8 cellular contexts compared by ENCODE assay signal in the genomic region with DNA sequence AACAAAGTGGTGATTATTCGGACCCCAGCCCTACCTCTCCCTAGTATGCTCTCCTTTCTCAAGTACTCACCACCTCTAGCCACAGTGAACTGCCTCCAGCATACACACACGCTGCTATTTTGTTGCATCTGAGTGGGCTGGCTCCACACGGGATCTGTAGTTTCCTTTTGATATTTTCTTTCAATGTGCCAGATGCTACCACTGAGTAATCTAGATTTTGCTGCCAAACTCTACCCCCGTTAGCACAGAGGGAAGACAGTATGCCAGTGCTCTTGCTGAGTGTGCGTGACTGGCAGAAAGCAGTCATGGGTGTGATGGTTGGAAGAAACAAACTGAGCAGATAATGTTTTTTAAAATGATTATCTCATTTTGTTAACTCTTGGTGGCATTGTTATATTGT. TPM values are rescaled to one million over a fixed set of nuclear protein-coding genes. Genes with fewer than 3 reads are reported as not detected.
DNase-seq lines count a peak whose midpoint lies in the region; ATAC-seq and TF ChIP-seq lines count a peak whose summit lies in the region.

No MANE protein-coding gene starts in this region.

- H3K4me3 ChIP-seq in DOHH2 (ENCODE audit: low read length) (no peak overlapping the region), Panc1 (ENCODE audit: low read depth in 2 of 2, low read length in 2 of 2) (peak overlapping the region in 1 of 2 experiments; percentile 19; a peak in 1 of 4 replicates), body of pancreas (no peak overlapping the region)

- in situ Hi-C loops in Panc1 (cut with HindIII; ENCODE audit: low pct_unique_long_range_greater_than_20kb, low sequenced_read_pairs): no loop called here

- no peaks in the 10 kb centered on the region for H3K27me3 ChIP-seq in DOHH2 (ENCODE audit: control insufficient read depth, low read length)
- no peaks in the 10 kb centered on the region for H3K27me3 ChIP-seq in Panc1 (ENCODE audit: control insufficient read depth, insufficient read depth, low read length)
- H3K27me3 ChIP-seq in body of pancreas: no peaks in the 10 kb centered on the region

- TF ChIP-seq CTCF in DOHH2 (IDR thresholded peaks at IDR 0.05; ENCODE audit: low read depth, low read length, poor library complexity, severe bottlenecking) (no peak), Panc1 (IDR thresholded peaks at IDR 0.05) (no peak), body of pancreas (IDR thresholded peaks at IDR 0.05) (no peak)

- no peaks in the 10 kb centered on the region for H3K9me2 ChIP-seq in DOHH2 (replicated peaks; ENCODE audit: control insufficient read depth, low read length)

- peak overlapping the region; percentile 55 for H3K4me2 ChIP-seq in DOHH2 (ENCODE audit: low read length)

- POLR2A ChIA-PET in Panc1 (lab: Charles Lee): interaction anchor here (1.5 kb wide), 1 partner anchor 10 kb away, joined by 5 read pairs; no protein-coding TSS in a partner anchor

- intact Hi-C loops in Panc1 (cut with micrococcal nuclease; ENCODE audit: unreplicated experiment) (no loop called here), body of pancreas (cut with DNase I) (no loop called here)

- DNase-seq in Panc1 (ENCODE audit: low read depth, low spot score): no peak
- DNase-seq in body of pancreas: no peak
- DNase-seq in kidney glomerular epithelial cell (lab: John Stamatoyannopoulos, UW): peak; percentile 63
- peak in 4 of 6 experiments; percentile 9 to 17 (median 14) for DNase-seq in stimulated activated naive CD4-positive, alpha-beta T cell (lab: John Stamatoyannopoulos, UW)
- no peak for DNase-seq in central memory CD4-positive, alpha-beta T cell
- no peak for DNase-seq in ureter (ENCODE audit: low spot score)

- H3K36me3 ChIP-seq in DOHH2 (ENCODE audit: control insufficient read depth, low read length) (no peaks in the 10 kb centered on the region), Panc1 (ENCODE audit: control insufficient read depth, insufficient read depth, low read length) (no peaks in the 10 kb centered on the region), body of pancreas (replicated peaks in 1 of 2; ENCODE audit: insufficient read depth in 1 of 2, low read depth in 2 of 2) (no peaks in the 10 kb centered on the region)

- peaks cover 28% of the 10 kb centered on the region for H3K79me2 ChIP-seq in DOHH2 (ENCODE audit: control insufficient read depth, low read length)

- BruUV-seq in Panc1 (replicated peaks; lab: Mats Ljungman, UMichigan): no TSS peak

- peak in 1 of 3 donors; percentile 8 for TF ChIP-seq POLR2A in body of pancreas (IDR thresholded peaks at IDR 0.05)

- peaks cover 74% of the 10 kb centered on the region for H3K4me1 ChIP-seq in DOHH2 (ENCODE audit: control insufficient read depth, low read length)
- peaks cover 74% of the 10 kb centered on the region for H3K4me1 ChIP-seq in Panc1 (ENCODE audit: control insufficient read depth, insufficient read depth, low read length)
- peaks cover 87% of the 10 kb centered on the region for H3K4me1 ChIP-seq in body of pancreas

- no peaks in the 10 kb centered on the region for H3F3A ChIP-seq in DOHH2 (ENCODE audit: control insufficient read depth, insufficient read depth)

- 29 to 34% methylated on average over 5 of the region's 5 CpGs for WGBS in body of pancreas, 2 donors

- no peaks in the 10 kb centered on the region for H3K9me3 ChIP-seq in DOHH2 (ENCODE audit: control insufficient read depth, insufficient read depth, low read length)
- no peaks in the 10 kb centered on the region for H3K9me3 ChIP-seq in Panc1 (ENCODE audit: control insufficient read depth, insufficient read depth, low read depth, low read length)
- H3K9me3 ChIP-seq in body of pancreas: no peaks in the 10 kb centered on the region

- H3K27ac ChIP-seq in DOHH2 (ENCODE audit: low read depth, low read length) (no peak overlapping the region), Panc1 (ENCODE audit: low read length) (peak overlapping the region; percentile 80), body of pancreas (peak overlapping the region; percentile 34 to 100 (median 78))

- ATAC-seq in Panc1 (peak; percentile 23; the same call in 1 of the 2 replicates), body of pancreas (no peak), GM18520 (IDR thresholded peaks at IDR 0.05; ENCODE audit: unreplicated experiment) (no peak)

- no peaks in the 10 kb centered on the region for H4K20me1 ChIP-seq in DOHH2 (ENCODE audit: control insufficient read depth, insufficient read depth, low read depth, low read length)

- CTCF ChIA-PET in Panc1 (lab: Charles Lee): no interaction called here

RNA-seq across cellular contexts. Expression of gene CFLAR, which starts 11.6 kb away (rescaled TPM):
- total RNA-seq in Panc1 (2021; ENCODE audit: unreplicated experiment) (46.3 TPM), body of pancreas (100 to 1,000 TPM in 1 of 2 donors, 10 to 100 TPM in 1; 83.3 to 113 TPM), ureter (187 TPM)
- 22.2 TPM for polyA plus RNA-seq in Panc1 (2012; ENCODE audit: insufficient read length)

RNA-seq across cellular contexts. Expression of gene CASP10, which starts 55.4 kb away (rescaled TPM):
- total RNA-seq in Panc1 (2021; ENCODE audit: unreplicated experiment): 0.87 TPM
- 0.11 TPM for polyA plus RNA-seq in Panc1 (2012; ENCODE audit: insufficient read length)
- 1 to 10 TPM; 3.0 to 6.0 TPM for total RNA-seq in body of pancreas
- total RNA-seq in ureter: 16.6 TPM

RNA-seq across cellular contexts. Expression of gene NDUFB3, which starts 55.8 kb away (rescaled TPM):
- total RNA-seq in Panc1 (2021; ENCODE audit: unreplicated experiment) (88.6 TPM), body of pancreas (10 to 100 TPM; 19.8 to 31.1 TPM), ureter (83.9 TPM)
- 47.9 TPM for polyA plus RNA-seq in Panc1 (2012; ENCODE audit: insufficient read length)

RNA-seq across cellular contexts. Expression of gene HYCC2, which starts 56.1 kb away (rescaled TPM):
- total RNA-seq in Panc1 (2021; ENCODE audit: unreplicated experiment) (12.0 TPM), body of pancreas (10 to 100 TPM in 1 of 2 donors, 1 to 10 TPM in 1; 9.3 to 24.7 TPM), ureter (34.2 TPM)
- 1.9 TPM for polyA plus RNA-seq in Panc1 (2012; ENCODE audit: insufficient read length)

Comparison
In these comparisons a context has a peak if more than half of its experiments do, and no peak if none do; other contexts are left out.
1. DNase-seq: peak in kidney glomerular epithelial cell (single experiment) and stimulated activated naive CD4-positive, alpha-beta T cell (4 of 6); none in Panc1 (single experiment), body of pancreas (0 of 4), central memory CD4-positive, alpha-beta T cell (single experiment) and ureter (single experiment).